10 cellular contexts compared by ENCODE assay signal in the genomic region with DNA sequence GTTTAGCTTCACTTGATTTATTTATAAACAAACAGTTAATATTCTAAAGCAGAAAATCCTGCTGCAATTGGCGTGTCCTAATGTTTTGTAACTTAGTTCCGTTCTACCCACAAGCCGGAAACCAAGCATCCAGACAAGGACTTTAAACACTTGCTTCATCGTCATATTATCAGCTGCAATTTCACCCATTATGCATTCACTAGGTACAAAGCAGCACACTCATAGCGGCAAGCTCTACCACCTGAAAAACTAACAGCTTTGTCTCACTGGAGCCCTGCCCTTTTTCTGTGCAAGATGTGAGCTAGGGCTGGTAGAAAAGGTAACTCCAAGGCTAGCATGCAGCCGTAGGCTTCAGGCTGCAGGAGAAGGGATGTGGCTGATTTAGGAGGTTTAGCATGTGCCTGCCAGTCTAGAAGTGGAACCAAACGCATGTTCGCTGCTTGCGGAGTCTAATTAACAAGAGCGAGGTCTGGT. TPM values are rescaled to one million over a fixed set of nuclear protein-coding genes. Genes with fewer than 3 reads are reported as not detected.
DNase-seq lines count a peak whose midpoint lies in the region; ATAC-seq, FAIRE-seq and TF ChIP-seq lines count a peak whose summit lies in the region.
"Had no signal": no experiment of that assay in that cellular context is flagged by ENCODE, and none has a peak within 500 bp of the region (broad histone marks: within the 10 kb centered on the region; RNA-seq: fewer than 3 reads in every experiment).

No MANE protein-coding gene starts in this region.

- no peaks in the 10 kb centered on the region for H3K27me3 ChIP-seq in muscle layer of duodenum (ENCODE audit: low read depth, low read length)

- intact Hi-C loops in activated T-helper 1 cell treated with anti-CD3 and anti-CD28 coated beads, Interleukin-12 subunit alpha, Interleukin-12 subunit beta, Interleukin-2, Interleukin-4 antibody, amounts not matched to agents 30 ng/mL and 10 ng/mL and 1 ng/mL, durations not matched to agents 14 hours and 24 hours and 36 hours (cut with micrococcal nuclease), result no loop called here

- H3K9me3 ChIP-seq in A549, result peaks cover 14% of the 10 kb centered on the region; the same call in 2 of the 3 replicates
- no peaks in the 10 kb centered on the region for H3K9me3 ChIP-seq in muscle layer of duodenum (ENCODE audit: control insufficient read depth in 1 of 2, low read length in 2 of 2)

- TF ChIP-seq CTCF in A549 (IDR thresholded peaks at IDR 0.05), result no peak

- no peaks in the 10 kb centered on the region for H3K36me3 ChIP-seq in muscle layer of duodenum (ENCODE audit: control insufficient read depth in 1 of 2, insufficient read depth in 2 of 2, low read length in 2 of 2)

- H3K4me2 ChIP-seq in A549, result peak overlapping the region; percentile 37

- peak in 1 of 2 experiments; percentile 23 for DNase-seq in A549 (ENCODE audit: low read depth in 1 of 2, low spot score in 1 of 2)
- peak; percentile 81 for DNase-seq in MV-4-11 (lab: John Stamatoyannopoulos, UW)
- DNase-seq in activated T-helper 1 cell treated with anti-CD3 and anti-CD28 coated beads, Interleukin-12 subunit alpha, Interleukin-12 subunit beta, Interleukin-2, Interleukin-4 antibody, amounts not matched to agents 30 ng/mL and 10 ng/mL and 1 ng/mL, durations not matched to agents 14 hours and 24 hours and 36 hours (ENCODE audit: low spot score), result no peak
- DNase-seq in kidney glomerular epithelial cell (lab: John Stamatoyannopoulos, UW), result no peak
- DNase-seq in ureter (ENCODE audit: low spot score), result no peak
- no peak for DNase-seq in UCSD-AML1 (lab: John Stamatoyannopoulos, UW; ENCODE audit: unreplicated experiment)
- DNase-seq: KBM-7 had no signal

- peaks cover 11% of the 10 kb centered on the region for H3K4me1 Mint-ChIP-seq in activated T-helper 1 cell treated with anti-CD3 and anti-CD28 coated beads, Interleukin-12 subunit alpha, Interleukin-12 subunit beta, Interleukin-2, Interleukin-4 antibody, amounts not matched to agents 30 ng/mL and 10 ng/mL and 1 ng/mL, durations not matched to agents 14 hours and 24 hours and 36 hours (ENCODE audit: low read depth)

- peaks cover 5% of the 10 kb centered on the region for H3K9me3 Mint-ChIP-seq in activated T-helper 1 cell treated with anti-CD3 and anti-CD28 coated beads, Interleukin-12 subunit alpha, Interleukin-12 subunit beta, Interleukin-2, Interleukin-4 antibody, amounts not matched to agents 30 ng/mL and 10 ng/mL and 1 ng/mL, durations not matched to agents 14 hours and 24 hours and 36 hours

- CTCF ChIA-PET in A549 (lab: Yijun Ruan, JAX), result interaction anchor here (0.8 to 13.8 kb wide), 10 partner anchors 11 to 171 kb away, joined by 3 to 453 read pairs (median 5); a partner anchor contains a TSS

- 82% methylated on average over 10 of the region's 10 CpGs for WGBS in A549 (ENCODE audit: missing lambda C conversion rate)

- H3K4me1 ChIP-seq in A549 (peaks cover 47% of the 10 kb centered on the region), muscle layer of duodenum (ENCODE audit: control insufficient read depth in 1 of 2, insufficient read depth in 2 of 2, low read length in 2 of 2) (peaks cover 0 to 3% of the 10 kb centered on the region in 2 donors)

- FAIRE-seq in A549 (lab: Jason Lieb, UNC), result peak; percentile 95

- TF ChIP-seq RAD21 in A549 (conservative IDR thresholded peaks at IDR 0.05 in 1 of 2, IDR thresholded peaks at IDR 0.05 in 1 of 2), result no peak

- no peak for TF ChIP-seq EP300 in A549 (IDR thresholded peaks at IDR 0.05)

- no peaks in the 10 kb centered on the region for H3K36me3 Mint-ChIP-seq in activated T-helper 1 cell treated with anti-CD3 and anti-CD28 coated beads, Interleukin-12 subunit alpha, Interleukin-12 subunit beta, Interleukin-2, Interleukin-4 antibody, amounts not matched to agents 30 ng/mL and 10 ng/mL and 1 ng/mL, durations not matched to agents 14 hours and 24 hours and 36 hours (ENCODE audit: low read depth)

- no peak overlapping the region for H3K4me3 ChIP-seq in A549
- H3K4me3 ChIP-seq in muscle layer of duodenum (ENCODE audit: low read depth in 1 of 2, low read length in 2 of 2), result peak overlapping the region; percentile 4 to 43

- no peak for TF ChIP-seq POLR2A in A549 (IDR thresholded peaks at IDR 0.05; ENCODE audit: low read length)

- H3K4me3 Mint-ChIP-seq in activated T-helper 1 cell treated with anti-CD3 and anti-CD28 coated beads, Interleukin-12 subunit alpha, Interleukin-12 subunit beta, Interleukin-2, Interleukin-4 antibody, amounts not matched to agents 30 ng/mL and 10 ng/mL and 1 ng/mL, durations not matched to agents 14 hours and 24 hours and 36 hours, result no peak overlapping the region

- no peak overlapping the region for H3K27ac Mint-ChIP-seq in activated T-helper 1 cell treated with anti-CD3 and anti-CD28 coated beads, Interleukin-12 subunit alpha, Interleukin-12 subunit beta, Interleukin-2, Interleukin-4 antibody, amounts not matched to agents 30 ng/mL and 10 ng/mL and 1 ng/mL, durations not matched to agents 14 hours and 24 hours and 36 hours

- ATAC-seq in A549, result peak; percentile 25 to 46; a peak in 3 of 6 replicates

- H3K27ac ChIP-seq in A549 (peak overlapping the region; percentile 56 to 82), cingulate gyrus (ENCODE audit: low read depth, low read length) (peak overlapping the region; percentile 13), muscle layer of duodenum (ENCODE audit: low read length) (peak overlapping the region; percentile 40)

- POLR2A ChIA-PET in A549 (lab: Yijun Ruan, JAX), result interaction anchor here (1.0 kb wide), 1 partner anchor 171 kb away, joined by 3 read pairs; no protein-coding TSS in a partner anchor

- H3K27me3 Mint-ChIP-seq in activated T-helper 1 cell treated with anti-CD3 and anti-CD28 coated beads, Interleukin-12 subunit alpha, Interleukin-12 subunit beta, Interleukin-2, Interleukin-4 antibody, amounts not matched to agents 30 ng/mL and 10 ng/mL and 1 ng/mL, durations not matched to agents 14 hours and 24 hours and 36 hours (ENCODE audit: insufficient read depth), result peaks cover 21% of the 10 kb centered on the region

TF ChIP-seq in A549, 52 proteins besides CTCF, POLR2A, EP300 and RAD21:
- no peak for TF ChIP-seq RCOR1 (IDR thresholded peaks at IDR 0.05; ENCODE audit: low read depth, low read length)
- TF ChIP-seq, protein P1, sequence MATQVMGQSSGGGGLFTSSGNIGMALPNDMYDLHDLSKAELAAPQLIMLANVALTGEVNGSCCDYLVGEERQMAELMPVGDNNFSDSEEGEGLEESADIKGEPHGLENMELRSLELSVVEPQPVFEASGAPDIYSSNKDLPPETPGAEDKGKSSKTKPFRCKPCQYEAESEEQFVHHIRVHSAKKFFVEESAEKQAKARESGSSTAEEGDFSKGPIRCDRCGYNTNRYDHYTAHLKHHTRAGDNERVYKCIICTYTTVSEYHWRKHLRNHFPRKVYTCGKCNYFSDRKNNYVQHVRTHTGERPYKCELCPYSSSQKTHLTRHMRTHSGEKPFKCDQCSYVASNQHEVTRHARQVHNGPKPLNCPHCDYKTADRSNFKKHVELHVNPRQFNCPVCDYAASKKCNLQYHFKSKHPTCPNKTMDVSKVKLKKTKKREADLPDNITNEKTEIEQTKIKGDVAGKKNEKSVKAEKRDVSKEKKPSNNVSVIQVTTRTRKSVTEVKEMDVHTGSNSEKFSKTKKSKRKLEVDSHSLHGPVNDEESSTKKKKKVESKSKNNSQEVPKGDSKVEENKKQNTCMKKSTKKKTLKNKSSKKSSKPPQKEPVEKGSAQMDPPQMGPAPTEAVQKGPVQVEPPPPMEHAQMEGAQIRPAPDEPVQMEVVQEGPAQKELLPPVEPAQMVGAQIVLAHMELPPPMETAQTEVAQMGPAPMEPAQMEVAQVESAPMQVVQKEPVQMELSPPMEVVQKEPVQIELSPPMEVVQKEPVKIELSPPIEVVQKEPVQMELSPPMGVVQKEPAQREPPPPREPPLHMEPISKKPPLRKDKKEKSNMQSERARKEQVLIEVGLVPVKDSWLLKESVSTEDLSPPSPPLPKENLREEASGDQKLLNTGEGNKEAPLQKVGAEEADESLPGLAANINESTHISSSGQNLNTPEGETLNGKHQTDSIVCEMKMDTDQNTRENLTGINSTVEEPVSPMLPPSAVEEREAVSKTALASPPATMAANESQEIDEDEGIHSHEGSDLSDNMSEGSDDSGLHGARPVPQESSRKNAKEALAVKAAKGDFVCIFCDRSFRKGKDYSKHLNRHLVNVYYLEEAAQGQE (IDR thresholded peaks at IDR 0.05), result no peak
- no peak for TF ChIP-seq KDM5A (IDR thresholded peaks at IDR 0.05)
- TF ChIP-seq MAZ (IDR thresholded peaks at IDR 0.05; ENCODE audit: borderline replicate concordance, low read depth, low read length), result no peak

RNA-seq across cellular contexts. Expression of a gene that starts 43.7 kb away (rescaled TPM):
- 21.2 and 28.3 TPM in 2 replicates for polyA plus RNA-seq in A549 (2011; rRNA removed)
- polyA plus RNA-seq in A549 (2012; cell fraction: cytosol; rRNA removed), result 9.4 and 10.4 TPM in 2 replicates
- 1.8 and 3.2 TPM in 2 replicates for polyA plus RNA-seq in A549 (2012; cell fraction: nucleus; rRNA removed)
- polyA plus RNA-seq in A549 (2017; fragmentation: RNase III; extraction: RNeasy Plus Mini Kit Qiagen cat#74134 plus additional on column Dnase treatment), result 16.3 to 19.4 TPM (median 18.7 TPM) in 3 replicates
- polyA minus RNA-seq in A549 (2011; rRNA and poly(A)+ RNA removed), result 6.0 and 7.3 TPM in 2 replicates
- 23.8 and 25.3 TPM in 2 replicates for total RNA-seq in activated T-helper 1 cell treated with anti-CD3 and anti-CD28 coated beads, Interleukin-12 subunit alpha, Interleukin-12 subunit beta, Interleukin-2, Interleukin-4 antibody, amounts not matched to agents 30 ng/mL and 10 ng/mL and 1 ng/mL, durations not matched to agents 14 hours and 24 hours and 36 hours
- 25.5 TPM for total RNA-seq in ureter

RNA-seq across cellular contexts. Expression of a gene that starts 54.0 kb away (rescaled TPM):
- polyA plus RNA-seq in A549 (2011; rRNA removed), result 17.9 and 19.9 TPM in 2 replicates
- 2.1 and 2.3 TPM in 2 replicates for polyA plus RNA-seq in A549 (2012; cell fraction: cytosol; rRNA removed)
- 1.6 and 3.6 TPM in 2 replicates for polyA plus RNA-seq in A549 (2012; cell fraction: nucleus; rRNA removed)
- 22.0 to 26.7 TPM (median 24.7 TPM) in 3 replicates for polyA plus RNA-seq in A549 (2017; fragmentation: RNase III; extraction: RNeasy Plus Mini Kit Qiagen cat#74134 plus additional on column Dnase treatment)
- polyA minus RNA-seq in A549 (2011; rRNA and poly(A)+ RNA removed), result 12.8 and 12.9 TPM in 2 replicates
- not detected in 2 replicates for total RNA-seq in activated T-helper 1 cell treated with anti-CD3 and anti-CD28 coated beads, Interleukin-12 subunit alpha, Interleukin-12 subunit beta, Interleukin-2, Interleukin-4 antibody, amounts not matched to agents 30 ng/mL and 10 ng/mL and 1 ng/mL, durations not matched to agents 14 hours and 24 hours and 36 hours
- 1.6 TPM for total RNA-seq in ureter
- polyA plus RNA-seq: BJ had no signal

Comparison
In these comparisons a context has a peak if more than half of its experiments do, and no peak if none do; other contexts are left out.
1. H3K27ac ChIP-seq: peak in every context shown above with its lines; median percentile 69 in A549; 40 in muscle layer of duodenum; 13 in cingulate gyrus.